Comparison of ENCODE assay signal across 22 cellular contexts in the genomic region with DNA sequence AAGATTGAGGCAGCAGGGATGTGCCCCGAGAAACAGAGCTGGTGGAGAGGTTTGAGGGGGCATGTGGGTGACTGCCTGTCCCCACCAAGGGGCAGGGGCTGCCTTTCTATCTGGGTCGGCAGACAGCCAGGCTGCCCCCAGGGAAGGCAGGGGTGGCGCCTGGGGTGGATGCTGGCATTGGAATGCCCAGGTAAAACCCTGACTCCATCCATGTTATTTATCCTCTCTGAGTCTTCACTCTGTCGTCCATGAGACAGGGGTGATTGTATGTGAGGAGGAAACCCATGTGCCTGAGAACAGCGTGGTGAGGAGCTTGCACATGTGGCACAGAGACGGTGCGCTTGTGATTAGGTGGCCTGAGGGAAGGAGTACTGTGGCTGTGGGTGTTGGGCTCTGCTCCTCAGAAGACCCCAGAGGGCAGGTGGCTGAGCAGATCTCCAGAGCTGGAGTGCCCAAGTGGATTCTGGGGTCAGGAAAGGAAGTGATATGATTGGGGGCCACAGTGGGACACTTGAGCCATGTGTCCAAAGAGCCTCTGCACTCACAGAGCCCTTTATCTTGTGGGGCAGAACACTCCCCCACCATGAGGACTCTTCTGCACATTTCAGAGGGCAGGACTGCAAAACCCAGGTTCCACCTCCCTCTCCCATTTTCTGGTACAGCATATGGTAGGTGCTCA.
DNase-seq lines count a peak whose midpoint lies in the region; ATAC-seq and TF ChIP-seq lines count a peak whose summit lies in the region.
"Had no signal": no experiment of that assay in that cellular context is flagged by ENCODE, and none has a peak within 500 bp of the region (broad histone marks: within the 10 kb centered on the region; RNA-seq: fewer than 3 reads in every experiment).

No MANE protein-coding gene starts in this region.

- no peak for ATAC-seq in activated CD8-positive, alpha-beta memory T cell treated with anti-CD3 and anti-CD28 coated beads, Interleukin-2, amount 10 ng/mL, durations not matched to agents 7 days and 5 days
- no peak for ATAC-seq in heart left ventricle
- ATAC-seq in GM21515 (IDR thresholded peaks at IDR 0.05; ENCODE audit: unreplicated experiment), result no peak
- no peak for ATAC-seq in HG02623 (IDR thresholded peaks at IDR 0.05; ENCODE audit: unreplicated experiment)
- ATAC-seq: left colon; naive thymus-derived CD4-positive, alpha-beta T cell had no signal

- H3K4me3 ChIP-seq in HL-60 (replicated peaks; ENCODE audit: insufficient read depth, low read length) (peak overlapping the region; percentile 12), heart left ventricle (no peak overlapping the region)
- H3K4me3 ChIP-seq: BLaER1 treated with 17β-estradiol and CSF1 and Interleukin-3, amounts not matched to agents 10 nM and 100 nM; esophagus squamous epithelium; ovary had no signal

- no peaks in the 10 kb centered on the region for H3K9me3 Mint-ChIP-seq in activated CD8-positive, alpha-beta memory T cell treated with anti-CD3 and anti-CD28 coated beads, Interleukin-2, amount 10 ng/mL, durations not matched to agents 7 days and 5 days (ENCODE audit: low read depth)
- H3K9me3 Mint-ChIP-seq: activated T-helper 2 cell treated with anti-CD3 and anti-CD28 coated beads, Interferon-gamma antibody, Interleukin-2, Interleukin-4, amounts not matched to agents 10 μg/mL and 5 μg/mL and 100 μg/mL, durations not matched to agents 14 hours and 24 hours and 36 hours; naive thymus-derived CD4-positive, alpha-beta T cell had no signal

- H3K27ac Mint-ChIP-seq in activated CD8-positive, alpha-beta memory T cell treated with anti-CD3 and anti-CD28 coated beads, Interleukin-2, amount 10 ng/mL, durations not matched to agents 7 days and 5 days, result no peak overlapping the region
- H3K27ac Mint-ChIP-seq: activated naive CD8-positive, alpha-beta T cell; activated T-helper 2 cell treated with anti-CD3 and anti-CD28 coated beads, Interferon-gamma antibody, Interleukin-2, Interleukin-4, amounts not matched to agents 10 μg/mL and 5 μg/mL and 100 μg/mL, durations not matched to agents 14 hours and 24 hours and 36 hours; naive thymus-derived CD4-positive, alpha-beta T cell had no signal

- 77 to 85% (median 80%) methylated on average over 6 to 7 of the region's 7 CpGs for WGBS in heart left ventricle, 4 donors

- no peaks in the 10 kb centered on the region for H3K36me3 ChIP-seq in heart left ventricle
- H3K36me3 ChIP-seq: BLaER1 treated with 17β-estradiol and CSF1 and Interleukin-3, amounts not matched to agents 10 nM and 100 nM; esophagus squamous epithelium; ovary had no signal

- peak overlapping the region; percentile 97 for H3K27ac ChIP-seq in HL-60 (replicated peaks)
- H3K27ac ChIP-seq in heart left ventricle, result no peak overlapping the region
- H3K27ac ChIP-seq: BLaER1 treated with 17β-estradiol and CSF1 and Interleukin-3, amounts not matched to agents 10 nM and 100 nM; esophagus squamous epithelium; ovary had no signal

- no peaks in the 10 kb centered on the region for H3K36me3 Mint-ChIP-seq in activated CD8-positive, alpha-beta memory T cell treated with anti-CD3 and anti-CD28 coated beads, Interleukin-2, amount 10 ng/mL, durations not matched to agents 7 days and 5 days
- H3K36me3 Mint-ChIP-seq: activated naive CD8-positive, alpha-beta T cell; naive thymus-derived CD4-positive, alpha-beta T cell had no signal

- CTCF ChIA-PET in activated CD8-positive, alpha-beta memory T cell treated with anti-CD3 and anti-CD28 coated beads, Interleukin-2, amount 10 ng/mL, durations not matched to agents 7 days and 5 days (lab: Charles Lee), result no interaction called here

- intact Hi-C loops in heart left ventricle (cut with DNase I) (no loop called here), posterior cingulate gyrus (cut with DNase I) (no loop called here)

- no peak for TF ChIP-seq CTCF in HL-60 (IDR thresholded peaks at IDR 0.05; ENCODE audit: insufficient read depth, low read length)
- TF ChIP-seq CTCF in heart left ventricle (IDR thresholded peaks at IDR 0.05), result no peak

- H3K9me3 ChIP-seq in heart left ventricle, result no peaks in the 10 kb centered on the region
- H3K9me3 ChIP-seq: BLaER1 treated with 17β-estradiol and CSF1 and Interleukin-3, amounts not matched to agents 10 nM and 100 nM; esophagus squamous epithelium; ovary had no signal

- H3K27me3 Mint-ChIP-seq in activated CD8-positive, alpha-beta memory T cell treated with anti-CD3 and anti-CD28 coated beads, Interleukin-2, amount 10 ng/mL, durations not matched to agents 7 days and 5 days, result no peaks in the 10 kb centered on the region
- H3K27me3 Mint-ChIP-seq: activated naive CD8-positive, alpha-beta T cell; naive thymus-derived CD4-positive, alpha-beta T cell had no signal

- no peaks in the 10 kb centered on the region for H3K27me3 ChIP-seq in HL-60 (ENCODE audit: insufficient read depth, poor library complexity, severe bottlenecking)
- H3K27me3 ChIP-seq in heart left ventricle, result peaks cover 0 to 4% (median 0%) of the 10 kb centered on the region in 9 donors
- H3K27me3 ChIP-seq: BLaER1 treated with 17β-estradiol and CSF1 and Interleukin-3, amounts not matched to agents 10 nM and 100 nM; ovary had no signal

- no peaks in the 10 kb centered on the region for H3K4me1 ChIP-seq in heart left ventricle
- H3K4me1 ChIP-seq: esophagus squamous epithelium had no signal

- no peak for TF ChIP-seq POLR2A in heart left ventricle (IDR thresholded peaks at IDR 0.05)

- no peaks in the 10 kb centered on the region for H3K4me1 Mint-ChIP-seq in activated CD8-positive, alpha-beta memory T cell treated with anti-CD3 and anti-CD28 coated beads, Interleukin-2, amount 10 ng/mL, durations not matched to agents 7 days and 5 days

- DNase-seq in activated CD8-positive, alpha-beta memory T cell treated with anti-CD3 and anti-CD28 coated beads, Interleukin-2, amount 50 U/mL, for 4 hours, result peak; percentile 4
- no peak for DNase-seq in activated CD8-positive, alpha-beta memory T cell treated with anti-CD3 and anti-CD28 coated beads, Interleukin-2, amount 10 ng/mL, durations not matched to agents 7 days and 5 days
- no peak for DNase-seq in HL-60 (ENCODE audit: low read depth in 1 of 2, low spot score in 1 of 2)
- DNase-seq in heart left ventricle, result peak in 3 of 5 donors; percentile 9 to 14 (median 9)
- peak in 7 of 10 donors; percentile 2 to 70 (median 9) for DNase-seq in posterior cingulate gyrus
- no peak for DNase-seq in NCI-H510A (lab: John Stamatoyannopoulos, UW)
- DNase-seq: activated CD4-positive, alpha-beta T cell treated with anti-CD3 and anti-CD28 coated beads for 1 hour; central memory CD4-positive, alpha-beta T cell; esophagus squamous epithelium; foreskin melanocyte; GOT3; NCI-H1048; NCI-H187; NCI-H69 had no signal

- H3K4me3 Mint-ChIP-seq in activated CD8-positive, alpha-beta memory T cell treated with anti-CD3 and anti-CD28 coated beads, Interleukin-2, amount 10 ng/mL, durations not matched to agents 7 days and 5 days, result no peak overlapping the region
- H3K4me3 Mint-ChIP-seq: activated naive CD8-positive, alpha-beta T cell; naive thymus-derived CD4-positive, alpha-beta T cell had no signal

Comparison
In these comparisons a context has a peak if more than half of its experiments do, and no peak if none do; other contexts are left out.
1. DNase-seq: peak in activated CD8-positive, alpha-beta memory T cell treated with anti-CD3 and anti-CD28 coated beads, Interleukin-2, amount 50 U/mL, for 4 hours (single experiment), heart left ventricle (3 of 5) and posterior cingulate gyrus (7 of 10); none in activated CD8-positive, alpha-beta memory T cell treated with anti-CD3 and anti-CD28 coated beads, Interleukin-2, amount 10 ng/mL, durations not matched to agents 7 days and 5 days (single experiment), HL-60 (0 of 2) and NCI-H510A (single experiment).